ENCODE assay signal across 23 cellular contexts in the genomic region with DNA sequence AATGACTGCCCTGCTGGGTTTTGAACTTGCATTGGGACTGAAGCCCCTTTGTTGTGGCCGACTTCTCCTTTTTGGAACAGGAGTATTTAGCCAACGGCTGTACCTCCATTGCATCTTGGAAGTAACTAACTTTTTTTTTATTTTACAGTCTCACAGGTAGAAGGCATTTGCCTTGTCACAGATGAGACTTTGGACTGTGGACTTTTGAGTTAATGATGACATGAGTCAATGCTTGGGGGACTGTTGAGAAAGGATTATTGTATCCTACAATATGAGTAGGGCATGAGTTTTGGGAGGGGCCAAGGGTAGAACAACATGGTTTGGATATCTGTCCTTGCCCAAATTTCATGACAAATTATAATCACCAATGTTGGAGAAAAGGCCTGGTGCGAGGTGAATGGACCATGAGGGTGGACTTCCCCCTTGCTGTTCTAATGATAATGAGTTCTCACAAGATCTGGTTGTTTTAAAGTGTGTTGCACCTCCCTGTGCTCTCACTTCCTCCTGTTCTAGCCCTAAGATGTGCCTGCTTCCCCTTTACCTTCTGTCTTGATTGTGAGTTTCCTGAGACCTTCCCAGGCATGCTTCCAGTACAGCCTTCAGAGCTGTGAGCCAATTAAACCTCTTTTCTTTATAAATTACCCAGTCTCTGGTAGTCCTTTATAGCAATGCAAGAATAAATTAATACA.
"Had no signal": no experiment of that assay in that cellular context is flagged by ENCODE, and none has a peak within 500 bp of the region (broad histone marks: within the 10 kb centered on the region; RNA-seq: fewer than 3 reads in every experiment).

No MANE protein-coding gene starts in this region.

- H3K4me1 Mint-ChIP-seq: activated CD4-positive, alpha-beta T cell treated with anti-CD3 and anti-CD28 coated beads for 36 hours; activated naive CD4-positive, alpha-beta T cell treated with anti-CD3 and anti-CD28 coated beads, Interleukin-2, amount 10 ng/mL, durations not matched to agents 7 days and 5 days; activated naive CD8-positive, alpha-beta T cell treated with anti-CD3 and anti-CD28 coated beads for 36 hours had no signal

- H3K27me3 Mint-ChIP-seq: activated CD4-positive, alpha-beta T cell treated with anti-CD3 and anti-CD28 coated beads for 36 hours; activated CD8-positive, alpha-beta T cell treated with anti-CD3 and anti-CD28 coated beads for 36 hours; activated naive CD4-positive, alpha-beta T cell treated with anti-CD3 and anti-CD28 coated beads, Interleukin-2, amount 10 ng/mL, durations not matched to agents 7 days and 5 days; activated naive CD8-positive, alpha-beta T cell treated with anti-CD3 and anti-CD28 coated beads for 36 hours had no signal

- H3K4me3 Mint-ChIP-seq: activated CD4-positive, alpha-beta T cell treated with anti-CD3 and anti-CD28 coated beads for 36 hours; activated CD8-positive, alpha-beta T cell treated with anti-CD3 and anti-CD28 coated beads for 36 hours; activated naive CD4-positive, alpha-beta T cell treated with anti-CD3 and anti-CD28 coated beads, Interleukin-2, amount 10 ng/mL, durations not matched to agents 7 days and 5 days; activated naive CD8-positive, alpha-beta T cell treated with anti-CD3 and anti-CD28 coated beads for 36 hours; activated T-cell treated with anti-CD3 and anti-CD28 coated beads, Interleukin-2, amount 50 U/mL, for 72 hours had no signal

- ATAC-seq: activated CD4-positive, alpha-beta T cell treated with anti-CD3 and anti-CD28 coated beads for 36 hours; activated CD8-positive, alpha-beta T cell treated with anti-CD3 and anti-CD28 coated beads for 36 hours; activated T-cell treated with anti-CD3 and anti-CD28 coated beads, Interleukin-2, amount 50 U/mL, for 72 hours had no signal

- H3K27ac Mint-ChIP-seq: activated CD4-positive, alpha-beta T cell treated with anti-CD3 and anti-CD28 coated beads for 36 hours; activated CD8-positive, alpha-beta T cell treated with anti-CD3 and anti-CD28 coated beads for 36 hours; activated naive CD4-positive, alpha-beta T cell treated with anti-CD3 and anti-CD28 coated beads, Interleukin-2, amount 10 ng/mL, durations not matched to agents 7 days and 5 days; activated naive CD8-positive, alpha-beta T cell treated with anti-CD3 and anti-CD28 coated beads for 36 hours; activated T-cell treated with anti-CD3 and anti-CD28 coated beads, Interleukin-2, amount 50 U/mL, for 72 hours; activated T-helper 2 cell treated with anti-CD3 and anti-CD28 coated beads, Interferon-gamma antibody, Interleukin-2, Interleukin-4, amounts not matched to agents 10 μg/mL and 5 μg/mL and 100 μg/mL, durations not matched to agents 14 hours and 24 hours and 36 hours had no signal

- H3K9me3 Mint-ChIP-seq: activated naive CD8-positive, alpha-beta T cell treated with anti-CD3 and anti-CD28 coated beads for 36 hours had no signal

- DNase-seq: activated CD4-positive, alpha-beta T cell treated with anti-CD3 and anti-CD28 coated beads for 36 hours; activated CD4-positive, alpha-beta T cell treated with anti-CD3 and anti-CD28 coated beads, Interleukin-2, amount 50 U/mL, for 1 hour; activated CD8-positive, alpha-beta memory T cell treated with anti-CD3 and anti-CD28 coated beads, Interleukin-2, amount 50 U/mL, for 4 hours; activated CD8-positive, alpha-beta T cell treated with anti-CD3 and anti-CD28 coated beads for 36 hours; activated gamma-delta T cell treated with Interleukin-2 at 50 U/mL for 16 hours; activated naive CD4-positive, alpha-beta T cell treated with anti-CD3 and anti-CD28 coated beads, Interleukin-2, amount 10 ng/mL, durations not matched to agents 7 days and 5 days; activated naive CD8-positive, alpha-beta T cell treated with anti-CD3 and anti-CD28 coated beads for 36 hours; activated T-cell treated with anti-CD3 and anti-CD28 coated beads, Interleukin-2, amount 50 U/mL, for 72 hours; brain microvascular endothelial cell; Karpas-422; MM.1S; NCI-H1092 treated with DMSO at 0.1 percent for 48 hours; NCI-H1417 treated with DMSO at 0.1 percent for 48 hours; NCI-H187; NCI-H2081; NCI-H510A treated with DMSO at 0.1 percent for 48 hours; NCI-H69; NK-92 treated with Interleukin-12 subunit alpha and Interleukin-12 subunit beta, amount 100 ng/mL, for 24 hours; Peyer's patch; Right ventricle myocardium superior; T-helper 1 cell; WERI-Rb-1 had no signal

- H3K36me3 Mint-ChIP-seq: activated naive CD4-positive, alpha-beta T cell treated with anti-CD3 and anti-CD28 coated beads, Interleukin-2, amount 10 ng/mL, durations not matched to agents 7 days and 5 days; activated naive CD8-positive, alpha-beta T cell treated with anti-CD3 and anti-CD28 coated beads for 36 hours had no signal
